ENCODE assay signal across 8 cellular contexts in the genomic region with DNA sequence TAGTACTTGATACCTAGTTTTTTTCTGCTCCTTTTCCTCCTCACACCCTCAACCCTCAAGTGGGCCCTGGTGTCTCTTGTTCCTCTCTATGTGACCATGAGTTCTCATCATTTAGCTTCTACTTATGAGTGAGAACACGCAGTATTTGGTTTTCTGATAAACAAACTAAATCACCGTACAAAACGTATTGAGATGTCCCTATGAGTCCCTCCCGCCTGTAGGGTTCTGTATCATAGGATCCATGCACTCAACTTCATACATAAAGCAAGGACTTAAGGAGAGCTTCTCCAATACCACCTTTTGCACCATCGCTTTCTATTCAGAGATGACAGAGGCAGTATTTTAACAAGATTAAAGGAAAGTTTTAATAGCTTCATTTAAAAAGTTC. TPM values are rescaled to one million over a fixed set of nuclear protein-coding genes. Genes with fewer than 3 reads are reported as not detected.
A peak's percentile ranks its signal among the peaks of the same experiment; 100 is the strongest.
DNase-seq lines count a peak whose midpoint lies in the region; ATAC-seq lines count a peak whose summit lies in the region.

No MANE protein-coding gene starts in this region.

- no peaks in the 10 kb centered on the region for H3K27me3 Mint-ChIP-seq in activated T-cell treated with anti-CD3 and anti-CD28 coated beads, Interleukin-2, amount 50 U/mL, for 4 hours (ENCODE audit: low read depth)
- H3K27me3 Mint-ChIP-seq in activated T-helper 17 cell treated with anti-CD3 and anti-CD28 coated beads, Interleukin-2, amount 50 U/mL, for 72 hours: no peaks in the 10 kb centered on the region

- no peaks in the 10 kb centered on the region for H3K4me1 ChIP-seq in thymus (ENCODE audit: control insufficient read depth, insufficient read depth, low read length)

- H3K4me1 Mint-ChIP-seq in activated T-cell treated with anti-CD3 and anti-CD28 coated beads, Interleukin-2, amount 50 U/mL, for 4 hours (ENCODE audit: low read depth): peaks cover 57% of the 10 kb centered on the region
- peaks cover 29% of the 10 kb centered on the region for H3K4me1 Mint-ChIP-seq in activated T-helper 17 cell treated with anti-CD3 and anti-CD28 coated beads, Interleukin-2, amount 50 U/mL, for 72 hours

- peak overlapping the region; percentile 80 for H3K4me3 ChIP-seq in thymus (ENCODE audit: low read length)

- H3K9me3 ChIP-seq in thymus (ENCODE audit: control insufficient read depth): no peaks in the 10 kb centered on the region

- DNase-seq in activated T-cell treated with anti-CD3 and anti-CD28 coated beads, Interleukin-2, amount 50 U/mL, for 4 hours: no peak
- no peak for DNase-seq in activated T-cell treated with anti-CD3 and anti-CD28 coated beads, Interleukin-2, amount 50 U/mL, for 48 hours
- no peak for DNase-seq in HK-2 (ENCODE audit: unreplicated experiment)

- 26% methylated on average over 5 of the region's 5 CpGs for WGBS in thymus

- H3K27me3 ChIP-seq in layer of hippocampus (ENCODE audit: control insufficient read depth, insufficient read depth, low read length): no peaks in the 10 kb centered on the region
- no peaks in the 10 kb centered on the region for H3K27me3 ChIP-seq in thymus (ENCODE audit: control insufficient read depth, insufficient read depth)

- peaks cover 4% of the 10 kb centered on the region for H3K36me3 Mint-ChIP-seq in activated T-cell treated with anti-CD3 and anti-CD28 coated beads, Interleukin-2, amount 50 U/mL, for 4 hours (ENCODE audit: insufficient read depth)
- peaks cover 44% of the 10 kb centered on the region for H3K36me3 Mint-ChIP-seq in activated T-helper 17 cell treated with anti-CD3 and anti-CD28 coated beads, Interleukin-2, amount 50 U/mL, for 72 hours (ENCODE audit: low read depth)

- peak overlapping the region; percentile 96 for H3K27ac Mint-ChIP-seq in activated T-helper 17 cell treated with anti-CD3 and anti-CD28 coated beads, Interleukin-2, amount 50 U/mL, for 72 hours

- no peaks in the 10 kb centered on the region for H3K36me3 ChIP-seq in thymus (ENCODE audit: control insufficient read depth, insufficient read depth)

- peak overlapping the region; percentile 88 for H3K4me3 Mint-ChIP-seq in activated T-cell treated with anti-CD3 and anti-CD28 coated beads, Interleukin-2, amount 50 U/mL, for 4 hours
- peak overlapping the region; percentile 95 for H3K4me3 Mint-ChIP-seq in activated T-helper 17 cell treated with anti-CD3 and anti-CD28 coated beads, Interleukin-2, amount 50 U/mL, for 72 hours

- H3K9me3 Mint-ChIP-seq in activated T-cell treated with anti-CD3 and anti-CD28 coated beads, Interleukin-2, amount 50 U/mL, for 4 hours: no peaks in the 10 kb centered on the region
- H3K9me3 Mint-ChIP-seq in activated T-helper 17 cell treated with anti-CD3 and anti-CD28 coated beads, Interleukin-2, amount 50 U/mL, for 72 hours: no peaks in the 10 kb centered on the region

- H3K27ac ChIP-seq in layer of hippocampus (ENCODE audit: low read depth, low read length): peak overlapping the region; percentile 79
- H3K27ac ChIP-seq in thymus (ENCODE audit: low read depth): peak overlapping the region; percentile 94

- ATAC-seq in activated T-cell treated with anti-CD3 and anti-CD28 coated beads, Interleukin-2, amount 50 U/mL, for 4 hours: peak; percentile 8 to 20
- peak; percentile 58 for ATAC-seq in activated T-helper 17 cell treated with anti-CD3 and anti-CD28 coated beads, Interleukin-2, amount 50 U/mL, for 72 hours (replicated peaks)
- ATAC-seq in HG02981 (IDR thresholded peaks at IDR 0.05; ENCODE audit: unreplicated experiment): no peak
- no peak for ATAC-seq in GM21576 (IDR thresholded peaks at IDR 0.05; ENCODE audit: unreplicated experiment)

RNA-seq across cellular contexts. Expression of gene RAB9A, which starts 0.6 kb away (rescaled TPM):
- 10 to 100 TPM; 11.8 to 17.8 (median 17.3) TPM for total RNA-seq in activated T-cell treated with anti-CD3 and anti-CD28 coated beads, Interleukin-2, amount 50 U/mL, for 4 hours
- 10 to 100 TPM; 18.3 to 30.5 TPM for total RNA-seq in activated T-helper 17 cell treated with anti-CD3 and anti-CD28 coated beads, Interleukin-2, amount 50 U/mL, for 72 hours
- 33.4 TPM for polyA plus RNA-seq in thymus

RNA-seq across cellular contexts. Expression of gene TCEANC, which starts 35.4 kb away (rescaled TPM):
- total RNA-seq in activated T-cell treated with anti-CD3 and anti-CD28 coated beads, Interleukin-2, amount 50 U/mL, for 4 hours: 1 to 10 TPM; 1.4 to 2.2 (median 1.4) TPM
- 1 to 10 TPM; 1.8 to 3.5 TPM for total RNA-seq in activated T-helper 17 cell treated with anti-CD3 and anti-CD28 coated beads, Interleukin-2, amount 50 U/mL, for 72 hours
- polyA plus RNA-seq in thymus: 6.9 TPM

RNA-seq across cellular contexts. Expression of gene TRAPPC2, which starts 46.0 kb away (rescaled TPM):
- total RNA-seq in activated T-cell treated with anti-CD3 and anti-CD28 coated beads, Interleukin-2, amount 50 U/mL, for 4 hours: 10 to 100 TPM; 11.7 to 19.9 (median 15.8) TPM
- 10 to 100 TPM; 21.1 to 23.4 TPM for total RNA-seq in activated T-helper 17 cell treated with anti-CD3 and anti-CD28 coated beads, Interleukin-2, amount 50 U/mL, for 72 hours
- polyA plus RNA-seq in thymus: 15.2 TPM

RNA-seq across cellular contexts. Expression of gene OFD1, which starts 46.2 kb away (rescaled TPM):
- 10 to 100 TPM; 20.0 to 26.8 (median 20.1) TPM for total RNA-seq in activated T-cell treated with anti-CD3 and anti-CD28 coated beads, Interleukin-2, amount 50 U/mL, for 4 hours
- 10 to 100 TPM; 27.8 to 61.7 TPM for total RNA-seq in activated T-helper 17 cell treated with anti-CD3 and anti-CD28 coated beads, Interleukin-2, amount 50 U/mL, for 72 hours
- polyA plus RNA-seq in thymus: 137 TPM

Comparison
In these comparisons a context has a peak if more than half of its experiments do, and no peak if none do; other contexts are left out.
1. ATAC-seq: peak in activated T-cell treated with anti-CD3 and anti-CD28 coated beads, Interleukin-2, amount 50 U/mL, for 4 hours (2 of 2) and activated T-helper 17 cell treated with anti-CD3 and anti-CD28 coated beads, Interleukin-2, amount 50 U/mL, for 72 hours (single experiment); none in HG02981 (single experiment) and GM21576 (single experiment).